ENCODE assay signal across 17 cellular contexts in the genomic region with DNA sequence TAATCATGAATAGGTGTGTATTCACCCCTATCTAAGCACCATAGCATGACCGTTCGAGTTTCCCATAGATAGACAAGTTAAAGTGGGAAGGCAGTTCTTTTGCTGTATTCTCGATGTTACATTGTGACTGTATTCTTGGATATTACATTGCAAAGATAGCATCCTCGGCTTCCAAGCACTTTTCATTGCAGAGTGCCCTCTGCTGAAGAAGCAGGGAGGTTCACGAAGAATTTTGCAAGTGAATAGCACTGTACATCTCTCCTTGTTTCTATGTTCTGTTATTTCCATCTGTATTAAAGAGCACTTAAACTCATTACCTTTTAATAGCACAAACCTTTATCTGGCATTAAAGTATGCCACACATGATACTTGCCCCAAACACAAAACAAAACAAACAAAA.
DNase-seq lines count a peak whose midpoint lies in the region; TF ChIP-seq lines count a peak whose summit lies in the region.
"Had no signal": no experiment of that assay in that cellular context is flagged by ENCODE, and none has a peak within 500 bp of the region (broad histone marks: within the 10 kb centered on the region; RNA-seq: fewer than 3 reads in every experiment).

No MANE protein-coding gene starts in this region.

- H3K79me2 ChIP-seq in PC-9 (ENCODE audit: low read depth), result no peaks in the 10 kb centered on the region
- no peaks in the 10 kb centered on the region for H3K79me2 ChIP-seq in hepatocyte

- no TSS peak for BruUV-seq in PC-9 (replicated peaks; lab: Mats Ljungman, UMichigan)

- intact Hi-C loops in PC-9 (cut with micrococcal nuclease; ENCODE audit: unreplicated experiment) (no loop called here), cardiac septum (cut with DNase I) (no loop called here)

- H3K27ac Mint-ChIP-seq in type B pancreatic cell, result no peak overlapping the region
- H3K27ac Mint-ChIP-seq: HFFc6; immature natural killer cell; stimulated activated naive B cell treated with anti-CD40 and anti-IgM and Interleukin-4, amounts not matched to agents 10 μg/mL and 1 μg/mL and 100 μg/mL, for 72 hours had no signal

- no peaks in the 10 kb centered on the region for H3K36me3 Mint-ChIP-seq in type B pancreatic cell
- H3K36me3 Mint-ChIP-seq: immature natural killer cell; stimulated activated naive B cell treated with anti-CD40 and anti-IgM and Interleukin-4, amounts not matched to agents 10 μg/mL and 1 μg/mL and 100 μg/mL, for 72 hours had no signal

- no peak overlapping the region for H3K27ac ChIP-seq in 22Rv1
- no peak overlapping the region for H3K27ac ChIP-seq in PC-9
- no peak overlapping the region for H3K27ac ChIP-seq in hepatocyte
- H3K27ac ChIP-seq: BLaER1, foreskin keratinocyte had no signal

- no peak overlapping the region for H2AFZ ChIP-seq in PC-9
- no peak overlapping the region for H2AFZ ChIP-seq in hepatocyte

- H4K20me1 ChIP-seq in PC-9 (ENCODE audit: insufficient read depth) (no peaks in the 10 kb centered on the region), hepatocyte (ENCODE audit: insufficient read depth, poor library complexity, severe bottlenecking) (no peaks in the 10 kb centered on the region)
- H4K20me1 ChIP-seq: BLaER1 had no signal

- 50% methylated on average over 5 of the region's 5 CpGs for WGBS in hepatocyte (ENCODE audit: low lambda C conversion rate, missing lambda C conversion rate)

- CTCF ChIA-PET in PC-9 (lab: Charles Lee), result no interaction called here

- H3K9me3 ChIP-seq in PC-9 (ENCODE audit: insufficient read depth, low read depth) (no peaks in the 10 kb centered on the region), hepatocyte (ENCODE audit: low read depth) (no peaks in the 10 kb centered on the region)
- H3K9me3 ChIP-seq: BLaER1 had no signal

- no peak overlapping the region for H3K4me2 ChIP-seq in PC-9
- H3K4me2 ChIP-seq in hepatocyte, result no peak overlapping the region
- H3K4me2 ChIP-seq: BLaER1 had no signal

- H3K4me1 Mint-ChIP-seq in type B pancreatic cell (ENCODE audit: unreplicated experiment), result no peaks in the 10 kb centered on the region
- H3K4me1 Mint-ChIP-seq: immature natural killer cell; stimulated activated naive B cell treated with anti-CD40 and anti-IgM and Interleukin-4, amounts not matched to agents 10 μg/mL and 1 μg/mL and 100 μg/mL, for 72 hours had no signal

- H3K4me3 Mint-ChIP-seq in type B pancreatic cell, result no peak overlapping the region
- H3K4me3 Mint-ChIP-seq: HFFc6; immature natural killer cell; stimulated activated naive B cell treated with anti-CD40 and anti-IgM and Interleukin-4, amounts not matched to agents 10 μg/mL and 1 μg/mL and 100 μg/mL, for 72 hours had no signal

- no peaks in the 10 kb centered on the region for H3K9me3 Mint-ChIP-seq in type B pancreatic cell
- H3K9me3 Mint-ChIP-seq: HFFc6; stimulated activated naive B cell treated with anti-CD40 and anti-IgM and Interleukin-4, amounts not matched to agents 10 μg/mL and 1 μg/mL and 100 μg/mL, for 72 hours had no signal

- H3K9me2 ChIP-seq in PC-9 (ENCODE audit: insufficient read depth), result no peaks in the 10 kb centered on the region
- no peaks in the 10 kb centered on the region for H3K9me2 ChIP-seq in hepatocyte (replicated peaks; ENCODE audit: insufficient read depth)

- H3K4me3 ChIP-seq in PC-9 (no peak overlapping the region), hepatocyte (no peak overlapping the region)
- H3K4me3 ChIP-seq: BLaER1 had no signal

- H3F3A ChIP-seq in PC-9 (ENCODE audit: insufficient read depth, low read depth), result no peaks in the 10 kb centered on the region

- H3K36me3 ChIP-seq in PC-9 (ENCODE audit: low read depth) (no peaks in the 10 kb centered on the region), hepatocyte (replicated peaks; ENCODE audit: insufficient read depth, low read depth) (no peaks in the 10 kb centered on the region)
- H3K36me3 ChIP-seq: BLaER1 had no signal

- peak; percentile 48 for DNase-seq in DMS53 (lab: John Stamatoyannopoulos, UW)
- no peak for DNase-seq in PC-9
- DNase-seq in hepatocyte (ENCODE audit: low spot score), result peak; percentile 6
- no peak for DNase-seq in NCI-H187 (lab: John Stamatoyannopoulos, UW)
- no peak for DNase-seq in type B pancreatic cell (ENCODE audit: extremely low spot score, unreplicated experiment)
- DNase-seq in activated CD4-positive, alpha-beta T cell treated with anti-CD3 and anti-CD28 coated beads, Interleukin-2, amount 50 U/mL, for 1 hour, result no peak
- DNase-seq in cardiac septum (ENCODE audit: low spot score), result no peak
- DNase-seq: foreskin keratinocyte; HFFc6; immature natural killer cell; NCI-H1694 treated with DMSO at 0.1 percent for 48 hours; right cardiac atrium; stimulated activated CD4-positive, alpha-beta T cell treated with anti-CD3 and anti-CD28 coated beads, Interleukin-4, amount 100 ng/mL, for 4 hours; stimulated activated naive B cell treated with anti-CD40 and anti-IgM and Interleukin-4, amounts not matched to agents 10 μg/mL and 1 μg/mL and 100 μg/mL, for 72 hours; T-helper 2 cell had no signal

- H3K27me3 ChIP-seq in PC-9 (ENCODE audit: insufficient read depth, low read depth) (no peaks in the 10 kb centered on the region), hepatocyte (no peaks in the 10 kb centered on the region)
- H3K27me3 ChIP-seq: foreskin keratinocyte had no signal

- TF ChIP-seq CTCF in 22Rv1 (IDR thresholded peaks at IDR 0.05) (peak; percentile 36), PC-9 (conservative IDR thresholded peaks at IDR 0.05) (0 out of 2 replicates have a peak, but pooled peaks have one; percentile 26), hepatocyte (IDR thresholded peaks at IDR 0.05; ENCODE audit: poor library complexity) (peak; percentile 24), type B pancreatic cell (conservative IDR thresholded peaks at IDR 0.05) (no peak)

- H3K27me3 Mint-ChIP-seq in type B pancreatic cell, result no peaks in the 10 kb centered on the region
- H3K27me3 Mint-ChIP-seq: stimulated activated naive B cell treated with anti-CD40 and anti-IgM and Interleukin-4, amounts not matched to agents 10 μg/mL and 1 μg/mL and 100 μg/mL, for 72 hours had no signal

- H3K4me1 ChIP-seq in PC-9 (replicated peaks; ENCODE audit: insufficient read depth), result no peaks in the 10 kb centered on the region
- no peaks in the 10 kb centered on the region for H3K4me1 ChIP-seq in hepatocyte (ENCODE audit: insufficient read depth)
- H3K4me1 ChIP-seq: BLaER1, foreskin keratinocyte had no signal

- POLR2A ChIA-PET in PC-9 (lab: Charles Lee; ENCODE audit: unreplicated experiment), result no interaction called here

Comparison
In these comparisons a context has a peak if more than half of its experiments do, and no peak if none do; other contexts are left out.
1. DNase-seq: peak in DMS53 (single experiment) and hepatocyte (single experiment); none in PC-9 (0 of 2), NCI-H187 (0 of 2), type B pancreatic cell (single experiment), activated CD4-positive, alpha-beta T cell treated with anti-CD3 and anti-CD28 coated beads, Interleukin-2, amount 50 U/mL, for 1 hour (single experiment) and cardiac septum (single experiment).